13 cellular contexts compared by ENCODE assay signal in the genomic region with DNA sequence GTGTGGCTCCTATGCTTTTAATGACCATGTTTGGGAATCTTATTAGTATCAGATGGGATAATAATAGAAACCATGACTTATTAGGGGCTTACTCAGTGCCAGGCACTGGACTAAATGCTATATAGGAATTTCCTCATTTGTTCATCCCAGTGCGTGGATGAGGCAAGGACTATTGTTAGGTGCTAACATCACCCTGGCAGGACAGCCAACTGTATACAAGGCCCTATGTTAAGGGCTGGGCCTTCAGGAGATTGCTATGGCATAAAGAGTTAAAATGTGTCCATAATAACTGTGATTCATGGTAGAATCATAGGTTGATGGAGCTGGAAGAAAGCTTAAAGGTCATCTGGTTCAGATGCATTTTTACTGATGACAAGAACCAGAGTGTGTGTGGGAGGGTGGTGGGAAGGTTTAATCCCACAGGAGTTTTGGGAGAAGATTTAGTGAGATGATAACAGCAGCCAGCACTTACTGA. TPM values are rescaled to one million over a fixed set of nuclear protein-coding genes. Genes with fewer than 3 reads are reported as not detected.
A peak's percentile ranks its signal among the peaks of the same experiment; 100 is the strongest.
DNase-seq lines count a peak whose midpoint lies in the region; ATAC-seq and TF ChIP-seq lines count a peak whose summit lies in the region.
"Had no signal": no experiment of that assay in that cellular context is flagged by ENCODE, and none has a peak within 500 bp of the region (broad histone marks: within the 10 kb centered on the region; RNA-seq: fewer than 3 reads in every experiment).

No MANE protein-coding gene starts in this region.

- H2AK9ac ChIP-seq in IMR-90 (replicated peaks; ENCODE audit: low read depth, low read length, poor library complexity) = no peak overlapping the region

- H3K4me3 ChIP-seq in IMR-90 (ENCODE audit: insufficient read depth, low read depth, low read length) (no peak overlapping the region), transverse colon (no peak overlapping the region), thyroid gland (replicated peaks in 1 of 3) (no peak overlapping the region), lower lobe of right lung (no peak overlapping the region)

- TF ChIP-seq RAD21 in IMR-90 (IDR thresholded peaks at IDR 0.05; ENCODE audit: low read length) = no peak

- peak overlapping the region; percentile 85 for H4K91ac ChIP-seq in IMR-90 (ENCODE audit: insufficient read depth, low read depth, low read length)

- peak overlapping the region; percentile 87 for H2AK5ac ChIP-seq in IMR-90 (ENCODE audit: low read depth, low read length)

- POLR2A ChIA-PET in IMR-90 (lab: Charles Lee; ENCODE audit: unreplicated experiment) = no interaction called here

- H3K27me3 Mint-ChIP-seq in chondrocyte (ENCODE audit: low read depth) = no peaks in the 10 kb centered on the region

- H2BK120ac ChIP-seq in IMR-90 (ENCODE audit: low read depth, low read length) = peak overlapping the region; percentile 83

- peaks cover 2% of the 10 kb centered on the region; the same call in 1 of the 2 replicates for H4K20me1 ChIP-seq in IMR-90 (ENCODE audit: insufficient read depth, low read length)

- no peak overlapping the region for H3K4me3 Mint-ChIP-seq in chondrocyte (ENCODE audit: unreplicated experiment)
- H3K4me3 Mint-ChIP-seq: activated naive CD4-positive, alpha-beta T cell treated with anti-CD3 and anti-CD28 coated beads, Interleukin-2, amount 10 ng/mL, durations not matched to agents 7 days and 5 days had no signal

- H3K27ac ChIP-seq in IMR-90 (ENCODE audit: insufficient read depth, low read length) = peak overlapping the region; percentile 63
- peak overlapping the region; percentile 23 to 72 (median 66) for H3K27ac ChIP-seq in transverse colon
- H3K27ac ChIP-seq in thyroid gland = no peak overlapping the region
- H3K27ac ChIP-seq in lower lobe of right lung = no peak overlapping the region
- H3K27ac ChIP-seq: HL-60 had no signal

- peak overlapping the region; percentile 85; the same call in 1 of the 2 replicates for H4K5ac ChIP-seq in IMR-90 (ENCODE audit: low read depth, low read length)

- no TSS peak for BruUV-seq in IMR-90 (replicated peaks; lab: Mats Ljungman, UMichigan)

- intact Hi-C loops in IMR-90 (cut with micrococcal nuclease) (no loop called here), transverse colon (cut with DNase I; ENCODE audit: low total_unique reads) (no loop called here), thyroid gland (cut with DNase I) (no loop called here), lower lobe of right lung (cut with DNase I) (no loop called here)

- ATAC-seq in IMR-90 (ENCODE audit: low read depth) (peak; percentile 3; the same call in 1 of the 2 replicates), lower lobe of right lung (no peak)

- peaks cover 21% of the 10 kb centered on the region for H3K9me1 ChIP-seq in IMR-90 (ENCODE audit: insufficient read depth, low read length)

- H3K4me1 ChIP-seq in IMR-90 (ENCODE audit: control insufficient read depth, insufficient read depth, low read length) (peaks cover 38% of the 10 kb centered on the region), transverse colon (peaks cover 9 to 14% (median 12%) of the 10 kb centered on the region in 4 donors), thyroid gland (peaks cover 0 to 13% of the 10 kb centered on the region in 2 donors), lower lobe of right lung (peaks cover 34% of the 10 kb centered on the region)

- WGBS in IMR-90 (ENCODE audit: extremely low coverage in 2 of 2, insufficient read length in 1 of 2), 2 experiments = no CpG with 5 or more reads among the region's 1 CpG
- 73% methylated on average over 1 of the region's 1 CpG; no CpG with 5 or more reads in 1 of the 2 donors for WGBS in transverse colon (ENCODE audit: low coverage in 1 of 2), 2 donors
- WGBS in thyroid gland, 2 donors = 43 to 95% methylated on average over 1 of the region's 1 CpG

- peak overlapping the region; percentile 80; the same call in 2 of the 3 replicates for H2BK15ac ChIP-seq in IMR-90 (ENCODE audit: low read depth, low read length)

- H2BK5ac ChIP-seq in IMR-90 (ENCODE audit: low read depth, low read length, poor library complexity, severe bottlenecking) = peak overlapping the region; percentile 91

- TF ChIP-seq POLR2A in IMR-90 (IDR thresholded peaks at IDR 0.05; ENCODE audit: low read depth, low read length) (no peak), transverse colon (IDR thresholded peaks at IDR 0.05) (no peak), thyroid gland (IDR thresholded peaks at IDR 0.05) (no peak)

- H3K36me3 Mint-ChIP-seq in chondrocyte (ENCODE audit: low read depth) = no peaks in the 10 kb centered on the region
- H3K36me3 Mint-ChIP-seq: activated naive CD4-positive, alpha-beta T cell treated with anti-CD3 and anti-CD28 coated beads, Interleukin-2, amount 10 ng/mL, durations not matched to agents 7 days and 5 days had no signal

- H3K4me2 ChIP-seq in IMR-90 (ENCODE audit: low read depth, low read length) = peak overlapping the region; percentile 14; the same call in 1 of the 2 replicates

- no peak for TF ChIP-seq EP300 in transverse colon (IDR thresholded peaks at IDR 0.05; ENCODE audit: low read depth)

- TF ChIP-seq CTCF in IMR-90 (conservative IDR thresholded peaks at IDR 0.05; ENCODE audit: low read depth, low read length) (no peak), chondrocyte (IDR thresholded peaks at IDR 0.05) (no peak), transverse colon (IDR thresholded peaks at IDR 0.05) (no peak), thyroid gland (IDR thresholded peaks at IDR 0.05) (no peak), lower lobe of right lung (IDR thresholded peaks at IDR 0.05) (no peak)

- peak overlapping the region; percentile 97 for H3K27ac Mint-ChIP-seq in chondrocyte (ENCODE audit: unreplicated experiment)
- H3K27ac Mint-ChIP-seq: activated naive CD4-positive, alpha-beta T cell treated with anti-CD3 and anti-CD28 coated beads, Interleukin-2, amount 10 ng/mL, durations not matched to agents 7 days and 5 days had no signal

- peak overlapping the region; percentile 40; the same call in 1 of the 2 replicates for H3K14ac ChIP-seq in IMR-90 (replicated peaks; ENCODE audit: low read depth, low read length)

- H3K27me3 ChIP-seq in IMR-90 (ENCODE audit: control insufficient read depth, insufficient read depth, low read length) (no peaks in the 10 kb centered on the region), transverse colon (no peaks in the 10 kb centered on the region), thyroid gland (no peaks in the 10 kb centered on the region), lower lobe of right lung (ENCODE audit: low read depth) (no peaks in the 10 kb centered on the region)

- no peak overlapping the region for H2AFZ ChIP-seq in IMR-90 (replicated peaks; ENCODE audit: low read length, poor library complexity)

- peak overlapping the region; percentile 90; the same call in 1 of the 2 replicates for H3K4ac ChIP-seq in IMR-90 (ENCODE audit: low read depth, low read length)

- peaks cover 58% of the 10 kb centered on the region for H3K4me1 Mint-ChIP-seq in chondrocyte (ENCODE audit: low read depth)

- peak overlapping the region; percentile 72; the same call in 1 of the 2 replicates for H3K18ac ChIP-seq in IMR-90 (ENCODE audit: low read depth, low read length)

- H3K56ac ChIP-seq in IMR-90 (ENCODE audit: extremely low read depth, insufficient read depth, low read length) = peak overlapping the region; percentile 71

- H3K9ac ChIP-seq in IMR-90 (ENCODE audit: low read depth, low read length) = peak overlapping the region; percentile 36; the same call in 1 of the 2 replicates

- in situ Hi-C loops in IMR-90 (cut with MboI; ENCODE audit: low sequenced_read_pairs) = no loop called here
- in situ Hi-C loops in transverse colon (cut with MboI; ENCODE audit: low pct_ligation_motif_present in 1 of 4, low pct_unique_long_range_greater_than_20kb in 1 of 4, low sequenced_read_pairs in 3 of 4) = no loop called here

- no peaks in the 10 kb centered on the region for H3K9me3 ChIP-seq in IMR-90 (ENCODE audit: control insufficient read depth, insufficient read depth, low read length)
- H3K9me3 ChIP-seq in transverse colon = no peaks in the 10 kb centered on the region
- H3K9me3 ChIP-seq in thyroid gland = no peaks in the 10 kb centered on the region
- H3K9me3 ChIP-seq in lower lobe of right lung = no peaks in the 10 kb centered on the region

- H3K9me3 Mint-ChIP-seq in chondrocyte (ENCODE audit: low read depth) = no peaks in the 10 kb centered on the region
- H3K9me3 Mint-ChIP-seq: activated naive CD4-positive, alpha-beta T cell treated with anti-CD3 and anti-CD28 coated beads, Interleukin-2, amount 10 ng/mL, durations not matched to agents 7 days and 5 days had no signal

- dilution Hi-C loops in IMR-90 (cut with HindIII; ENCODE audit: low sequenced_read_pairs, unreplicated experiment) = no loop called here

- DNase-seq in IMR-90 = peak; percentile 86
- no peak for DNase-seq in chondrocyte (ENCODE audit: low spot score)
- peak; percentile 94 for DNase-seq in kidney tubule cell (ENCODE audit: low spot score)
- no peak for DNase-seq in transverse colon
- DNase-seq in D341Med (ENCODE audit: low spot score) = no peak
- no peak for DNase-seq in activated CD8-positive, alpha-beta memory T cell treated with anti-CD3 and anti-CD28 coated beads for 24 hours
- no peak for DNase-seq in thyroid gland
- DNase-seq in lower lobe of right lung = no peak
- DNase-seq: activated naive CD4-positive, alpha-beta T cell treated with anti-CD3 and anti-CD28 coated beads, Interleukin-2, amount 10 ng/mL, durations not matched to agents 7 days and 5 days; DND-41; NCI-H2029 treated with DMSO at 0.1 percent for 48 hours; stimulated activated naive CD4-positive, alpha-beta T cell had no signal

- peak overlapping the region; percentile 43 for H3K23ac ChIP-seq in IMR-90 (ENCODE audit: low read depth, low read length)

- H2BK20ac ChIP-seq in IMR-90 (ENCODE audit: low read depth, low read length) = peak overlapping the region; percentile 90

- CTCF ChIA-PET in IMR-90 (lab: Yijun Ruan, JAX) = no interaction called here

- peaks cover 17 to 41% of the 10 kb centered on the region in 2 experiments for H3K79me1 ChIP-seq in IMR-90 (ENCODE audit: low read depth in 1 of 2, low read length in 2 of 2)

- H4K8ac ChIP-seq in IMR-90 (ENCODE audit: low read depth in 2 of 2, low read length in 2 of 2) = peak overlapping the region; percentile 31 to 84; a peak in 3 of 4 replicates

- H3K36me3 ChIP-seq in IMR-90 (ENCODE audit: control insufficient read depth, insufficient read depth, low read length) (no peaks in the 10 kb centered on the region), transverse colon (no peaks in the 10 kb centered on the region), thyroid gland (no peaks in the 10 kb centered on the region), lower lobe of right lung (no peaks in the 10 kb centered on the region)

RNA-seq across cellular contexts. Expression of gene FEM1B, which starts 4.7 kb away (rescaled TPM):
- 47.2 and 51.4 TPM in 2 replicates for total RNA-seq in IMR-90 (2012; rRNA removed)
- polyA plus RNA-seq in IMR-90 (2012; rRNA removed) = 16.2 and 16.9 TPM in 2 replicates
- polyA plus RNA-seq in IMR-90 (2012; cell fraction: cytosol; rRNA removed) = 3.0 and 4.1 TPM in 2 replicates
- 3.5 and 17.2 TPM in 2 replicates for polyA plus RNA-seq in IMR-90 (2012; cell fraction: nucleus; rRNA removed; ENCODE audit: low replicate concordance)
- 46.0 to 52.7 TPM (median 49.1 TPM) in 3 replicates for total RNA-seq in chondrocyte
- total RNA-seq in transverse colon = 10 to 100 TPM; 25.1 to 64.7 (median 43.0) TPM
- total RNA-seq in thyroid gland = 10 to 100 TPM; 43.2 to 60.4 (median 45.2) TPM
- 55.3 TPM for total RNA-seq in lower lobe of right lung

RNA-seq across cellular contexts. Expression of gene CLN6, which starts 43.3 kb away (rescaled TPM):
- 5.3 and 6.5 TPM in 2 replicates for total RNA-seq in IMR-90 (2012; rRNA removed)
- 31.9 and 33.8 TPM in 2 replicates for polyA plus RNA-seq in IMR-90 (2012; rRNA removed)
- 7.8 and 31.2 TPM in 2 replicates for polyA plus RNA-seq in IMR-90 (2012; cell fraction: cytosol; rRNA removed)
- 26.1 and 47.2 TPM in 2 replicates for polyA plus RNA-seq in IMR-90 (2012; cell fraction: nucleus; rRNA removed; ENCODE audit: low replicate concordance)
- 18.0 to 20.8 TPM (median 19.2 TPM) in 3 replicates for total RNA-seq in chondrocyte
- total RNA-seq in transverse colon = 10 to 100 TPM; 13.8 to 28.1 (median 18.2) TPM
- 10 to 100 TPM; 24.8 to 34.3 (median 32.4) TPM for total RNA-seq in thyroid gland
- 37.9 TPM for total RNA-seq in lower lobe of right lung

Comparison
In these comparisons a context has a peak if more than half of its experiments do, and no peak if none do; other contexts are left out.
1. DNase-seq: peak in IMR-90 (single experiment) and kidney tubule cell (single experiment); none in chondrocyte (single experiment), transverse colon (single experiment), D341Med (single experiment), activated CD8-positive, alpha-beta memory T cell treated with anti-CD3 and anti-CD28 coated beads for 24 hours (single experiment), thyroid gland (0 of 2) and lower lobe of right lung (single experiment).
2. H3K27ac ChIP-seq: peak in IMR-90 (single experiment) and transverse colon (4 of 4); none in thyroid gland (0 of 3) and lower lobe of right lung (single experiment).